In genomic region chr3:128922804-128923459, GRCh38 we compare ENCODE assay signal across 10 cellular contexts. TPM values are rescaled to one million over a fixed set of nuclear protein-coding genes. Genes with fewer than 3 reads are reported as not detected.
DNase-seq lines count a peak whose midpoint lies in the region; ATAC-seq and TF ChIP-seq lines count a peak whose summit lies in the region.
"Had no signal": no experiment of that assay in that cellular context is flagged by ENCODE, and none has a peak within 500 bp of the region (broad histone marks: within the 10 kb centered on the region; RNA-seq: fewer than 3 reads in every experiment).

No MANE protein-coding gene starts in this region.

- CTCF ChIA-PET in RWPE1 (lab: Yijun Ruan, JAX) = no interaction called here
- CTCF ChIA-PET in A673 (lab: Charles Lee) = interaction anchor here (0.6 kb wide), 1 partner anchor 168 kb away, joined by 3 read pairs; no protein-coding TSS in a partner anchor

- no peak overlapping the region for H3K4me3 ChIP-seq in A673 (ENCODE audit: low read depth, low read length, poor library complexity, severe bottlenecking)
- H3K4me3 ChIP-seq: adrenal gland, thyroid gland had no signal

- H3K4me1 ChIP-seq in A673 (ENCODE audit: insufficient read depth, low read length, poor library complexity, severe bottlenecking) = no peaks in the 10 kb centered on the region
- H3K4me1 ChIP-seq: adrenal gland, thyroid gland had no signal

- no TSS peak for BruUV-seq in A673 (replicated peaks; lab: Mats Ljungman, UMichigan)

- TF ChIP-seq CTCF in RWPE1 (conservative IDR thresholded peaks at IDR 0.05; ENCODE audit: low read depth) (no peak), A673 (conservative IDR thresholded peaks at IDR 0.05; ENCODE audit: low read depth, low read length) (no peak)

- ATAC-seq in GM18868 (IDR thresholded peaks at IDR 0.05; ENCODE audit: unreplicated experiment) = no peak

- DNase-seq in AML-193 (lab: John Stamatoyannopoulos, UW) (peak; percentile 37 to 44), RWPE1 (ENCODE audit: low spot score) (no peak), A673 (ENCODE audit: low spot score) (no peak), HuH-7 (ENCODE audit: low spot score) (no peak)
- peak; percentile 57 for DNase-seq in activated CD4-positive, CD25-positive, alpha-beta regulatory T cell treated with anti-CD3 and anti-CD28 coated beads, Interleukin-2, amount 50 U/mL, for 72 hours
- peak; percentile 49 for DNase-seq in activated naive CD4-positive, alpha-beta T cell treated with Interleukin-2 at 50 U/mL for 16 hours
- peak; percentile 71 for DNase-seq in stimulated activated CD4-positive, alpha-beta T cell treated with anti-CD3 and anti-CD28 coated beads, Interleukin-15, amount 100 ng/mL, for 24 hours
- DNase-seq: adrenal gland, thyroid gland had no signal

- POLR2A ChIA-PET in RWPE1 (lab: Yijun Ruan, JAX; ENCODE audit: low non-redundant PET) (no interaction called here), A673 (lab: Charles Lee; ENCODE audit: low non-redundant PET) (no interaction called here)

- H3K27me3 ChIP-seq in A673 (replicated peaks; ENCODE audit: insufficient read depth, low read depth, low read length, poor library complexity) = no peaks in the 10 kb centered on the region
- H3K27me3 ChIP-seq: adrenal gland, thyroid gland had no signal

- peaks cover 38% of the 10 kb centered on the region for H3K9me3 ChIP-seq in A673 (ENCODE audit: low read depth, low read length, poor library complexity, severe bottlenecking)
- H3K9me3 ChIP-seq: adrenal gland, thyroid gland had no signal

- H3K36me3 ChIP-seq in A673 (ENCODE audit: insufficient read depth, low read length, poor library complexity, severe bottlenecking) = peaks cover 5% of the 10 kb centered on the region
- H3K36me3 ChIP-seq: adrenal gland, thyroid gland had no signal

- intact Hi-C loops in A673 (cut with micrococcal nuclease; ENCODE audit: unreplicated experiment) = no loop called here

- no peak overlapping the region for H3K27ac ChIP-seq in RWPE1
- no peak overlapping the region for H3K27ac ChIP-seq in A673 (ENCODE audit: low read depth, low read length, poor library complexity, severe bottlenecking)
- H3K27ac ChIP-seq: adrenal gland, thyroid gland had no signal

RNA-seq across cellular contexts. Expression of gene ACAD9, which starts 43.5 kb away (rescaled TPM):
- 54.5 and 54.9 TPM in 2 replicates for total RNA-seq in A673 (2021)

Comparison
In these comparisons a context has a peak if more than half of its experiments do, and no peak if none do; other contexts are left out.
1. DNase-seq: peak in AML-193 (2 of 2), activated CD4-positive, CD25-positive, alpha-beta regulatory T cell treated with anti-CD3 and anti-CD28 coated beads, Interleukin-2, amount 50 U/mL, for 72 hours (single experiment), activated naive CD4-positive, alpha-beta T cell treated with Interleukin-2 at 50 U/mL for 16 hours (single experiment) and stimulated activated CD4-positive, alpha-beta T cell treated with anti-CD3 and anti-CD28 coated beads, Interleukin-15, amount 100 ng/mL, for 24 hours (single experiment); none in RWPE1 (single experiment), A673 (single experiment) and HuH-7 (single experiment).